In the genomic region with DNA sequence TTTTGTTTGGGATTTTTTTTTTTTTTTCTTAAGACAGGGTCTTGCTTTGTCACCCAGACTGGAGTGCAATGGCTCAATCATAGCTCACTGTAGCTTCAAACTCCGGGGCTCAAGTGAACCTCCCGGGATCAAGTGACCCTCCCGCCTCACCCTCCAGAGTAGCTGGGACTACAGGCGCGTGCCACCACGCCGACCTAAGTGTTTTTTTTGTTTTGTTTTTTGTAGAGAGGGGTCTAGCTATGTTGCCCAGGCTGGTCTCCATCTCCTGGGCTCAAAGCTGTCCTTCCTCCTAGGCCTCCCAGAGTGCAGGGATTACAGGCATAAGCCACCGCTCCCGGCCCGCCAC, we compare ENCODE assay signal across 8 cellular contexts. TPM values are rescaled to one million over a fixed set of nuclear protein-coding genes. Genes with fewer than 3 reads are reported as not detected.
DNase-seq lines count a peak whose midpoint lies in the region; ATAC-seq, FAIRE-seq and TF ChIP-seq lines count a peak whose summit lies in the region.

No MANE protein-coding gene starts in this region.

- H3K4ac ChIP-seq in H1 (replicated peaks; ENCODE audit: insufficient read length, low read depth, low read length) = no peak overlapping the region

- no peak for FAIRE-seq in H1 (lab: Jason Lieb, UNC)

- no peak for DNase-seq in CD4-positive, CD25-positive, alpha-beta regulatory T cell
- DNase-seq in NB4 (ENCODE audit: low read depth) = no peak
- DNase-seq in H1 (ENCODE audit: low read depth in 1 of 2, low spot score in 2 of 2) = no peak
- no peak for DNase-seq in nephron progenitor cell
- DNase-seq in Kasumi-1 (lab: John Stamatoyannopoulos, UW) = no peak
- no peak for DNase-seq in NCI-H1048 (lab: John Stamatoyannopoulos, UW)

- H3K14ac ChIP-seq in H1 (ENCODE audit: insufficient read length) = no peak overlapping the region

- no peaks in the 10 kb centered on the region for H3K9me3 ChIP-seq in CD4-positive, CD25-positive, alpha-beta regulatory T cell (ENCODE audit: control insufficient read depth in 2 of 2, low read length in 2 of 2)
- no peaks in the 10 kb centered on the region for H3K9me3 ChIP-seq in H1 (ENCODE audit: insufficient read depth in 2 of 2, low read depth in 1 of 2, low read length in 1 of 2)

- H3K27me3 Mint-ChIP-seq in CD4-positive, CD25-positive, alpha-beta regulatory T cell = no peaks in the 10 kb centered on the region
- no peaks in the 10 kb centered on the region for H3K27me3 Mint-ChIP-seq in nephron progenitor cell (ENCODE audit: low read depth, poor library complexity)

- ATAC-seq in CD4-positive, CD25-positive, alpha-beta regulatory T cell (ENCODE audit: low read depth in 2 of 2) = no peak
- ATAC-seq in GM18873 (IDR thresholded peaks at IDR 0.05; ENCODE audit: low FRiP score, unreplicated experiment) (no peak), GM18861 (IDR thresholded peaks at IDR 0.05; ENCODE audit: unreplicated experiment) (no peak)

- H2BK20ac ChIP-seq in H1 (ENCODE audit: low read length) = no peak overlapping the region

- H2AK5ac ChIP-seq in H1 (ENCODE audit: low read depth, low read length) = no peak overlapping the region

- no peaks in the 10 kb centered on the region for H3K79me1 ChIP-seq in H1 (ENCODE audit: low read depth, low read length)

- H3K23ac ChIP-seq in H1 (ENCODE audit: insufficient read length) = no peak overlapping the region

- TF ChIP-seq RAD21 in H1 (IDR thresholded peaks at IDR 0.05 in 1 of 2, conservative IDR thresholded peaks at IDR 0.05 in 1 of 2; ENCODE audit: low read depth in 2 of 2, low read length in 2 of 2) = no peak

- H3K27ac ChIP-seq in CD4-positive, CD25-positive, alpha-beta regulatory T cell (ENCODE audit: insufficient read depth, low read length, poor library complexity, severe bottlenecking) = peak overlapping the region; percentile 63
- no peak overlapping the region; the same call in 1 of the 2 replicates for H3K27ac ChIP-seq in H1 (ENCODE audit: low read depth, low read length)

- CTCF ChIA-PET in H1 (lab: Charles Lee; ENCODE audit: partially characterized antibody) = interaction anchor here (0.6 to 6.0 kb wide), 12 partner anchors 10 to 877 kb away, joined by 3 to 42 read pairs (median 4); no protein-coding TSS in a partner anchor

- H4K8ac ChIP-seq in H1 (ENCODE audit: extremely low read depth, insufficient read depth, low read length) = no peak overlapping the region

- H3K9me3 Mint-ChIP-seq in CD4-positive, CD25-positive, alpha-beta regulatory T cell = peaks cover 0 to 2% (median 0%) of the 10 kb centered on the region in 7 donors
- no peaks in the 10 kb centered on the region for H3K9me3 Mint-ChIP-seq in nephron progenitor cell

- no peaks in the 10 kb centered on the region for H3K27me3 ChIP-seq in CD4-positive, CD25-positive, alpha-beta regulatory T cell (ENCODE audit: control insufficient read depth, insufficient read depth, low read length)
- no peaks in the 10 kb centered on the region for H3K27me3 ChIP-seq in H1 (replicated peaks in 1 of 4; ENCODE audit: control insufficient read depth in 3 of 4, extremely low read depth in 1 of 4, insufficient read depth in 3 of 4, low read length in 3 of 4)

- WGBS in H1 (ENCODE audit: extremely low coverage in 1 of 2, insufficient coverage in 1 of 2, insufficient read length in 1 of 2, insufficient replicate concordance in 2 of 2, low coverage in 1 of 2, low lambda C conversion rate in 2 of 2, missing lambda C conversion rate in 1 of 2), 2 experiments = 69% methylated on average over 10 of the region's 10 CpGs; no CpG with 5 or more reads in 1 of the 2 experiments

- H2BK12ac ChIP-seq in H1 (ENCODE audit: low read depth, low read length) = peak overlapping the region; percentile 50; the same call in 1 of the 2 replicates

- peaks cover 3% of the 10 kb centered on the region; the same call in 1 of the 2 replicates for H3K23me2 ChIP-seq in H1 (ENCODE audit: low read depth, low read length)

- H3K36me3 Mint-ChIP-seq in CD4-positive, CD25-positive, alpha-beta regulatory T cell = peaks cover 8% of the 10 kb centered on the region
- peaks cover 18% of the 10 kb centered on the region for H3K36me3 Mint-ChIP-seq in nephron progenitor cell (ENCODE audit: low read depth)

- 0 out of 2 replicates have a peak overlapping the region, but pooled peaks have one; percentile 20 for H2AFZ ChIP-seq in H1 (ENCODE audit: low read length)

- peaks cover 5 to 20% (median 9%) of the 10 kb centered on the region in 4 donors for H3K4me1 Mint-ChIP-seq in CD4-positive, CD25-positive, alpha-beta regulatory T cell
- H3K4me1 Mint-ChIP-seq in nephron progenitor cell = peaks cover 17% of the 10 kb centered on the region

- H4K20me1 ChIP-seq in H1 (replicated peaks in 1 of 2; ENCODE audit: control insufficient read depth in 1 of 2, insufficient read depth in 2 of 2, low read length in 2 of 2) = no peaks in the 10 kb centered on the region

- peak overlapping the region; percentile 62 for H4K5ac ChIP-seq in H1 (ENCODE audit: insufficient read length, low read depth, low read length)

- H2BK15ac ChIP-seq in H1 (ENCODE audit: low read length) = no peak overlapping the region

- H3K9ac ChIP-seq in H1 (replicated peaks in 1 of 4; ENCODE audit: extremely low read depth in 1 of 4, low read depth in 3 of 4, low read length in 3 of 4) = no peak overlapping the region; a peak in 1 of 7 replicates

- H3K27ac Mint-ChIP-seq in CD4-positive, CD25-positive, alpha-beta regulatory T cell = peak overlapping the region in 2 of 3 donors; percentile 85 to 90
- H3K27ac Mint-ChIP-seq in nephron progenitor cell = no peak overlapping the region

- TF ChIP-seq CTCF in NB4 (IDR thresholded peaks at IDR 0.05; ENCODE audit: low read depth, low read length) = no peak
- TF ChIP-seq CTCF in H1 (IDR thresholded peaks at IDR 0.05; ENCODE audit: control extremely low read depth in 1 of 3, insufficient read depth in 1 of 3, low read depth in 1 of 3, low read length in 3 of 3) = no peak
- TF ChIP-seq CTCF in nephron progenitor cell (IDR thresholded peaks at IDR 0.05) = no peak

- no peak for TF ChIP-seq EP300 in H1 (IDR thresholded peaks at IDR 0.05; ENCODE audit: borderline replicate concordance in 1 of 2, low read depth in 2 of 2, low read length in 2 of 2)

- no peak overlapping the region for H3K18ac ChIP-seq in H1 (ENCODE audit: extremely low read depth, low read length)

- H3K4me2 ChIP-seq in H1 (ENCODE audit: insufficient read depth in 1 of 2, low read depth in 2 of 2, low read length in 2 of 2) = peak overlapping the region; percentile 52 to 55

- H3K36me3 ChIP-seq in CD4-positive, CD25-positive, alpha-beta regulatory T cell (ENCODE audit: control insufficient read depth, insufficient read depth, low read length) = peaks cover 5% of the 10 kb centered on the region
- no peaks in the 10 kb centered on the region for H3K36me3 ChIP-seq in H1 (ENCODE audit: control insufficient read depth in 2 of 4, insufficient read depth in 4 of 4, low read length in 3 of 4)

- H3K56ac ChIP-seq in H1 (replicated peaks; ENCODE audit: insufficient read length, low read depth, low read length) = no peak overlapping the region

- peaks cover 17% of the 10 kb centered on the region for H3K4me1 ChIP-seq in CD4-positive, CD25-positive, alpha-beta regulatory T cell (ENCODE audit: control insufficient read depth, insufficient read depth, low read length, poor library complexity, severe bottlenecking)
- H3K4me1 ChIP-seq in H1 (replicated peaks in 1 of 4; ENCODE audit: control insufficient read depth in 3 of 4, insufficient read depth in 4 of 4, low read length in 3 of 4) = peaks cover 0 to 6% (median 1%) of the 10 kb centered on the region in 4 experiments; a peak in 3 of 7 replicates

- H3K4me3 ChIP-seq in CD4-positive, CD25-positive, alpha-beta regulatory T cell (ENCODE audit: low read depth, low read length) = peak overlapping the region; percentile 41
- H3K4me3 ChIP-seq in NB4 (ENCODE audit: low read depth, low read length) = peak overlapping the region; percentile 66
- H3K4me3 ChIP-seq in H1 (ENCODE audit: extremely low read depth in 1 of 4, insufficient read depth in 2 of 4, low read depth in 3 of 4, low read length in 4 of 4) = peak overlapping the region; percentile 46 to 78 (median 60)

- H2BK120ac ChIP-seq in H1 (replicated peaks; ENCODE audit: low read depth, low read length) = no peak overlapping the region

- POLR2A ChIA-PET in H1 (lab: Charles Lee; ENCODE audit: partially characterized antibody) = interaction anchor here (0.6 to 3.0 kb wide), 9 partner anchors 11 to 845 kb away, joined by 3 to 10 read pairs (median 3); no protein-coding TSS in a partner anchor

- H4K91ac ChIP-seq in H1 (replicated peaks; ENCODE audit: insufficient read length, low read length) = no peak overlapping the region

- H3K4me3 Mint-ChIP-seq in CD4-positive, CD25-positive, alpha-beta regulatory T cell = peak overlapping the region; percentile 87 to 90 (median 88)
- peak overlapping the region; percentile 89 for H3K4me3 Mint-ChIP-seq in nephron progenitor cell

- 0 out of 2 replicates have a peak overlapping the region, but pooled peaks have one; percentile 35 for H2BK5ac ChIP-seq in H1 (ENCODE audit: low read depth, low read length)

- TF ChIP-seq POLR2A in NB4 (IDR thresholded peaks at IDR 0.05; ENCODE audit: extremely low read depth, insufficient read length) = no peak
- TF ChIP-seq POLR2A in H1 (IDR thresholded peaks at IDR 0.05; ENCODE audit: control extremely low read depth in 1 of 2, low read depth in 2 of 2, low read length in 2 of 2) = no peak

- H3K79me2 ChIP-seq in H1 (ENCODE audit: control insufficient read depth in 1 of 2, insufficient read depth in 2 of 2, low read length in 2 of 2) = no peaks in the 10 kb centered on the region

RNA-seq across cellular contexts. Expression of a gene that starts 0.8 kb away (rescaled TPM):
- total RNA-seq in CD4-positive, CD25-positive, alpha-beta regulatory T cell = 13.6 TPM
- polyA plus RNA-seq in CD4-positive, CD25-positive, alpha-beta regulatory T cell = 10 to 100 TPM in 3 of 4 donors, 1 to 10 TPM in 1; 5.2 to 11.9 (median 10.6) TPM
- 12.2 and 14.2 TPM in 2 replicates for total RNA-seq in H1 (2021; fragmentation: NEBNext Ultra II Directional; extraction: Animal tissue kit (Norgen Biotek cat#: 25700))
- 4.7 and 5.1 TPM in 2 replicates for polyA plus RNA-seq in H1 (2011; rRNA removed)
- polyA plus RNA-seq in H1 (2011; cell fraction: cytosol; rRNA removed) = 7.1 TPM
- polyA plus RNA-seq in H1 (2011; cell fraction: nucleus; rRNA removed) = 9.5 TPM
- 5.7 to 7.8 TPM (median 6.9 TPM) in 4 replicates for polyA plus RNA-seq in H1 (2012, experiment 1 of 2)
- 0.77 TPM for polyA plus RNA-seq in H1 (2012, experiment 2 of 2)
- polyA plus RNA-seq in H1 (2013, experiment 1 of 2) = 6.7 TPM
- polyA plus RNA-seq in H1 (2013, experiment 2 of 2) = 6.6 TPM
- 15.2 and 27.6 TPM in 2 replicates for polyA minus RNA-seq in H1 (2011; rRNA and poly(A)+ RNA removed)
- 8.7 TPM for polyA minus RNA-seq in H1 (2011; cell fraction: cytosol; rRNA and poly(A)+ RNA removed)
- 21.5 TPM for polyA minus RNA-seq in H1 (2011; cell fraction: nucleus; rRNA and poly(A)+ RNA removed)

RNA-seq across cellular contexts. Expression of a gene that starts 40.8 kb away (rescaled TPM):
- total RNA-seq in CD4-positive, CD25-positive, alpha-beta regulatory T cell = not detected
- not detected for polyA plus RNA-seq in CD4-positive, CD25-positive, alpha-beta regulatory T cell
- total RNA-seq in H1 (2021; fragmentation: NEBNext Ultra II Directional; extraction: Animal tissue kit (Norgen Biotek cat#: 25700)) = 2.0 and 2.6 TPM in 2 replicates
- 2.2 TPM in 2 replicates for polyA plus RNA-seq in H1 (2011; rRNA removed)
- polyA plus RNA-seq in H1 (2011; cell fraction: cytosol; rRNA removed) = 2.1 TPM
- polyA plus RNA-seq in H1 (2011; cell fraction: nucleus; rRNA removed) = 1.3 TPM
- 1.6 to 2.4 TPM (median 1.8 TPM) in 4 replicates for polyA plus RNA-seq in H1 (2012, experiment 1 of 2)
- 2.9 TPM for polyA plus RNA-seq in H1 (2012, experiment 2 of 2)
- polyA plus RNA-seq in H1 (2013, experiment 1 of 2) = 2.8 TPM
- polyA plus RNA-seq in H1 (2013, experiment 2 of 2) = 2.3 TPM
- 0.46 and 0.76 TPM in 2 replicates for polyA minus RNA-seq in H1 (2011; rRNA and poly(A)+ RNA removed)
- not detected for polyA minus RNA-seq in H1 (2011; cell fraction: cytosol; rRNA and poly(A)+ RNA removed)
- polyA minus RNA-seq in H1 (2011; cell fraction: nucleus; rRNA and poly(A)+ RNA removed) = 0.80 TPM
